1 cellular context compared by ENCODE assay signal in genomic region chr10:3314445-3315085, GRCh38.
TF ChIP-seq lines count a peak whose summit lies in the region.

No MANE protein-coding gene starts in this region.

TF ChIP-seq in HEK293, 187 proteins besides CTCF, POLR2A, EP300 and RAD21 (continued from another document):
- TF ChIP-seq ZBTB26 (tag by site-specific recombination; optimal IDR thresholded peaks at IDR 0.05) (peak; percentile 24), ZBTB21 (tag by site-specific recombination; IDR thresholded peaks at IDR 0.05) (peak; percentile 91), KLF17 (tag by site-specific recombination; IDR thresholded peaks at IDR 0.05) (peak; percentile 92), BCL11A (tag by site-specific recombination; IDR thresholded peaks at IDR 0.05; ENCODE audit: low read depth) (0 out of 2 replicates have a peak, but pooled peaks have one; percentile 4), ZEB2 (tag by site-specific recombination; IDR thresholded peaks at IDR 0.05) (peak; percentile 40; the same call in 1 of the 2 replicates)
